Comparison of ENCODE assay signal across 31 cellular contexts in the genomic region with DNA sequence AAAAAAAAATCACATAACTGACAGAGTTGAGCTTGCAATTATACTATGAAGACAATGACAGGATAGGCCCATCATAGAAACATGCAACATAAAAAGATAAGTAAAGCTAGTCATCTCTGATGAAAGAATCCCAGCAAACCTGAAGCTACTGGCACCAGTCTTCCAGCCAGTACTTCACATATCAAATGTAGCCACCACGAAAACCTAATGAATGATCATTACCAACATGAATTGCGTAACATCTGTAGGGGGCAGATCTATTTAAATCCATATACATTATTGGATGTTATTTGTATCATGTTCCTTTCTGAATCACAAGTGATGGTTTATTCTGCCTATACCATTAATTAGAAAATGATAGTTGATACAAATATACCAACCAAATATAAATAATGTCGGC.
"Had no signal": no experiment of that assay in that cellular context is flagged by ENCODE, and none has a peak within 500 bp of the region (broad histone marks: within the 10 kb centered on the region; RNA-seq: fewer than 3 reads in every experiment).

No MANE protein-coding gene starts in this region.

- H3K27ac ChIP-seq: adrenal gland, body of pancreas, epithelial cell of prostate, esophagus squamous epithelium, gastroesophageal sphincter, heart right ventricle, WERI-Rb-1 had no signal

- H3K9me3 ChIP-seq: adrenal gland, body of pancreas, esophagus squamous epithelium, gastroesophageal sphincter, heart right ventricle had no signal

- DNase-seq: activated B cell treated with CpG ODN at 0.5 μM for 24 hours; activated CD4-positive, alpha-beta T cell treated with anti-CD3 and anti-CD28 coated beads for 48 hours; activated CD4-positive, alpha-beta T cell treated with anti-CD3 and anti-CD28 coated beads, Interleukin-2, amount 50 U/mL, for 1 hour; activated CD4-positive, alpha-beta T cell treated with anti-CD3 and anti-CD28 coated beads, Interleukin-2, amount 50 U/mL, for 48 hours; activated CD8-positive, alpha-beta memory T cell treated with anti-CD3 and anti-CD28 coated beads for 24 hours; activated CD8-positive, alpha-beta T cell treated with anti-CD3 and anti-CD28 coated beads for 36 hours; activated effector memory CD4-positive, alpha-beta T cell treated with anti-CD3 and anti-CD28 coated beads, Interleukin-2, amount 50 U/mL, for 16 hours; activated naive CD4-positive, alpha-beta T cell treated with anti-CD3 and anti-CD28 coated beads for 36 hours; activated naive CD8-positive, alpha-beta T cell treated with anti-CD3 and anti-CD28 coated beads for 36 hours; activated naive CD8-positive, alpha-beta T cell treated with anti-CD3 and anti-CD28 coated beads, Interleukin-2, amount 50 U/mL, for 24 hours; activated T-cell treated with anti-CD3 and anti-CD28 coated beads, Interleukin-2, amount 50 U/mL, for 48 hours; adrenal gland; amygdala; aorta; body of pancreas; caudate nucleus; cortex of kidney; dermis blood vessel endothelial cell; effector CD4-positive, alpha-beta T cell; effector memory CD8-positive, alpha-beta T cell; esophagus squamous epithelium; foreskin melanocyte; heart right ventricle; T-helper 17 cell; T1000; WERI-Rb-1 had no signal

- ATAC-seq: activated CD4-positive, CD25-positive, alpha-beta regulatory T cell treated with anti-CD3 and anti-CD28 coated beads, Interleukin-2, amount 50 U/mL, for 24 hours; activated CD8-positive, alpha-beta T cell treated with anti-CD3 and anti-CD28 coated beads for 36 hours; activated naive CD8-positive, alpha-beta T cell treated with anti-CD3 and anti-CD28 coated beads, Interleukin-2, amount 50 U/mL, for 24 hours; body of pancreas; effector memory CD8-positive, alpha-beta T cell; gastroesophageal sphincter; heart right ventricle; T-helper 17 cell had no signal

- H3K36me3 ChIP-seq: adrenal gland, esophagus squamous epithelium, gastroesophageal sphincter, WERI-Rb-1 had no signal

- H3K4me3 ChIP-seq: adrenal gland, body of pancreas, esophagus squamous epithelium, gastroesophageal sphincter, heart right ventricle had no signal

- H3K27me3 ChIP-seq: adrenal gland, body of pancreas, esophagus squamous epithelium, gastroesophageal sphincter, heart right ventricle had no signal

- FAIRE-seq: colon, endothelial cell of umbilical vein had no signal

- H3K4me1 ChIP-seq: adrenal gland, esophagus squamous epithelium, gastroesophageal sphincter, heart right ventricle had no signal
